In genomic region chr17:43576563-43577229, GRCh38 we compare ENCODE assay signal across 9 cellular contexts. TPM values are rescaled to one million over a fixed set of nuclear protein-coding genes. Genes with fewer than 3 reads are reported as not detected.
DNase-seq lines count a peak whose midpoint lies in the region; ATAC-seq and TF ChIP-seq lines count a peak whose summit lies in the region.
"Had no signal": no experiment of that assay in that cellular context is flagged by ENCODE, and none has a peak within 500 bp of the region (broad histone marks: within the 10 kb centered on the region; RNA-seq: fewer than 3 reads in every experiment).

No MANE protein-coding gene starts in this region.

- no peak overlapping the region for H3K27ac Mint-ChIP-seq in activated T-helper 2 cell treated with anti-CD3 and anti-CD28 coated beads, Interferon-gamma antibody, Interleukin-2, Interleukin-4, amounts not matched to agents 10 μg/mL and 5 μg/mL and 100 μg/mL, durations not matched to agents 14 hours and 24 hours and 36 hours
- H3K27ac Mint-ChIP-seq: dendritic cell treated with granulocyte-macrophage colony-stimulating factor and Interleukin-4, amounts not matched to agents 40 ng/mL and 50 ng/mL, for 4 days had no signal

- no peaks in the 10 kb centered on the region for H3K36me3 ChIP-seq in gastroesophageal sphincter
- H3K36me3 ChIP-seq in ovary: no peaks in the 10 kb centered on the region
- no peaks in the 10 kb centered on the region for H3K36me3 ChIP-seq in upper lobe of left lung

- intact Hi-C loops in activated T-helper 2 cell treated with anti-CD3 and anti-CD28 coated beads, Interferon-gamma antibody, Interleukin-2, Interleukin-4, amounts not matched to agents 10 μg/mL and 5 μg/mL and 100 μg/mL, durations not matched to agents 14 hours and 24 hours and 36 hours (cut with micrococcal nuclease): loop anchor here (1.0 to 10.0 kb wide), 2 partner anchors 97 to 188 kb away; no protein-coding TSS in a partner anchor
- intact Hi-C loops in ovary (cut with DNase I): loop anchor here (2.0 to 10.0 kb wide), 3 partner anchors 100 to 188 kb away; partner anchors contain the start of gene SOST (in 2 of the 4)

- no peaks in the 10 kb centered on the region for H3K9me3 Mint-ChIP-seq in activated T-helper 2 cell treated with anti-CD3 and anti-CD28 coated beads, Interferon-gamma antibody, Interleukin-2, Interleukin-4, amounts not matched to agents 10 μg/mL and 5 μg/mL and 100 μg/mL, durations not matched to agents 14 hours and 24 hours and 36 hours
- H3K9me3 Mint-ChIP-seq: dendritic cell treated with granulocyte-macrophage colony-stimulating factor and Interleukin-4, amounts not matched to agents 40 ng/mL and 50 ng/mL, for 4 days had no signal

- H3K27me3 ChIP-seq in gastroesophageal sphincter (peaks cover 6% of the 10 kb centered on the region), ovary (no peaks in the 10 kb centered on the region), upper lobe of left lung (no peaks in the 10 kb centered on the region)

- H3K4me1 ChIP-seq in gastroesophageal sphincter (peaks cover 0 to 33% (median 6%) of the 10 kb centered on the region in 3 donors), ovary (ENCODE audit: insufficient read depth) (no peaks in the 10 kb centered on the region), upper lobe of left lung (peaks cover 11 to 26% (median 16%) of the 10 kb centered on the region in 4 donors)

- H3K4me3 ChIP-seq in gastroesophageal sphincter (no peak overlapping the region), ovary (no peak overlapping the region), upper lobe of left lung (no peak overlapping the region)

- peak; percentile 70 for ATAC-seq in gastroesophageal sphincter
- ATAC-seq in upper lobe of left lung (ENCODE audit: low FRiP score in 2 of 2): peak; percentile 58 to 86

- no peaks in the 10 kb centered on the region for H3K36me3 Mint-ChIP-seq in activated T-helper 2 cell treated with anti-CD3 and anti-CD28 coated beads, Interferon-gamma antibody, Interleukin-2, Interleukin-4, amounts not matched to agents 10 μg/mL and 5 μg/mL and 100 μg/mL, durations not matched to agents 14 hours and 24 hours and 36 hours (ENCODE audit: low read depth)

- no peak overlapping the region for H3K4me3 Mint-ChIP-seq in activated T-helper 2 cell treated with anti-CD3 and anti-CD28 coated beads, Interferon-gamma antibody, Interleukin-2, Interleukin-4, amounts not matched to agents 10 μg/mL and 5 μg/mL and 100 μg/mL, durations not matched to agents 14 hours and 24 hours and 36 hours (ENCODE audit: low read depth)
- H3K4me3 Mint-ChIP-seq: dendritic cell treated with granulocyte-macrophage colony-stimulating factor and Interleukin-4, amounts not matched to agents 40 ng/mL and 50 ng/mL, for 4 days had no signal

- no peaks in the 10 kb centered on the region for H3K9me3 ChIP-seq in gastroesophageal sphincter
- H3K9me3 ChIP-seq in ovary: no peaks in the 10 kb centered on the region
- no peaks in the 10 kb centered on the region for H3K9me3 ChIP-seq in upper lobe of left lung

- peak; percentile 91 to 96 (median 92) for TF ChIP-seq CTCF in gastroesophageal sphincter (IDR thresholded peaks at IDR 0.05)
- TF ChIP-seq CTCF in ovary (IDR thresholded peaks at IDR 0.05): peak; percentile 69 to 89 (median 83)
- TF ChIP-seq CTCF in upper lobe of left lung (IDR thresholded peaks at IDR 0.05): peak; percentile 79 to 91 (median 87)

- peaks cover 6% of the 10 kb centered on the region for H3K27me3 Mint-ChIP-seq in activated T-helper 2 cell treated with anti-CD3 and anti-CD28 coated beads, Interferon-gamma antibody, Interleukin-2, Interleukin-4, amounts not matched to agents 10 μg/mL and 5 μg/mL and 100 μg/mL, durations not matched to agents 14 hours and 24 hours and 36 hours (ENCODE audit: low read depth)

- no peak for TF ChIP-seq POLR2A in gastroesophageal sphincter (IDR thresholded peaks at IDR 0.05)
- TF ChIP-seq POLR2A in ovary (IDR thresholded peaks at IDR 0.05): no peak
- TF ChIP-seq POLR2A in upper lobe of left lung (IDR thresholded peaks at IDR 0.05): no peak

- H3K27ac ChIP-seq in gastroesophageal sphincter: no peak overlapping the region
- H3K27ac ChIP-seq in ovary: no peak overlapping the region
- H3K27ac ChIP-seq in upper lobe of left lung: no peak overlapping the region

- DNase-seq in DMS53 treated with DMSO at 0.1 percent for 48 hours (lab: John Stamatoyannopoulos, UW; ENCODE audit: unreplicated experiment) (peak; percentile 72), Kasumi-1 (lab: John Stamatoyannopoulos, UW) (peak; percentile 41 to 62), SHP77 treated with DMSO at 0.1 percent for 48 hours (lab: John Stamatoyannopoulos, UW) (peak; percentile 28), ovary (peak; percentile 49 to 82 (median 75)), upper lobe of left lung (peak in 1 of 2 donors; percentile 64), mesenteric fat pad (ENCODE audit: low spot score) (no peak)
- peak; percentile 51 for DNase-seq in activated T-helper 2 cell treated with anti-CD3 and anti-CD28 coated beads, Interferon-gamma antibody, Interleukin-2, Interleukin-4, amounts not matched to agents 10 μg/mL and 5 μg/mL and 100 μg/mL, durations not matched to agents 14 hours and 24 hours and 36 hours (ENCODE audit: low spot score)

- peaks cover 25% of the 10 kb centered on the region for H3K4me1 Mint-ChIP-seq in activated T-helper 2 cell treated with anti-CD3 and anti-CD28 coated beads, Interferon-gamma antibody, Interleukin-2, Interleukin-4, amounts not matched to agents 10 μg/mL and 5 μg/mL and 100 μg/mL, durations not matched to agents 14 hours and 24 hours and 36 hours (ENCODE audit: low read depth)

- TF ChIP-seq EP300 in gastroesophageal sphincter (IDR thresholded peaks at IDR 0.05): no peak
- no peak for TF ChIP-seq EP300 in ovary (IDR thresholded peaks at IDR 0.05)
- TF ChIP-seq EP300 in upper lobe of left lung (IDR thresholded peaks at IDR 0.05): no peak

- whole genome bisulfite sequencing in gastroesophageal sphincter (ENCODE audit: low coverage in 1 of 2), 2 donors: 0 to 16% methylated on average over 6 to 8 of the region's 10 CpGs
- 18 to 21% (median 20%) methylated on average over 10 of the region's 10 CpGs for WGBS in ovary, 3 donors
- 16 to 24% methylated on average over 8 to 10 of the region's 10 CpGs for WGBS in upper lobe of left lung, 2 donors

RNA-seq across cellular contexts. Expression of gene ETV4, which starts 30.6 kb away (rescaled TPM):
- total RNA-seq in activated T-helper 2 cell treated with anti-CD3 and anti-CD28 coated beads, Interferon-gamma antibody, Interleukin-2, Interleukin-4, amounts not matched to agents 10 μg/mL and 5 μg/mL and 100 μg/mL, durations not matched to agents 14 hours and 24 hours and 36 hours: 11.0 and 12.8 TPM in 2 replicates
- total RNA-seq in gastroesophageal sphincter (1 to 10 TPM in 1 of 4 donors, under 1 TPM in 2, not detected in 1; 0.67 to 2.6 (median 0.96) TPM), ovary (1 to 10 TPM in 3 of 7 donors, under 1 TPM in 3, not detected in 1; 0.25 to 5.3 (median 1.1) TPM), upper lobe of left lung (1 to 10 TPM; 2.8 to 5.2 (median 3.4) TPM), mesenteric fat pad (0.48 TPM)
- under 1 TPM; 0.33 to 0.39 TPM for polyA plus RNA-seq in ovary
